10 cellular contexts compared by ENCODE assay signal in genomic region chr13:100875392-100876043, GRCh38.
A peak's percentile ranks its signal among the peaks of the same experiment; 100 is the strongest.
DNase-seq lines count a peak whose midpoint lies in the region; ATAC-seq and TF ChIP-seq lines count a peak whose summit lies in the region.
"Had no signal": no experiment of that assay in that cellular context is flagged by ENCODE, and none has a peak within 500 bp of the region (broad histone marks: within the 10 kb centered on the region; RNA-seq: fewer than 3 reads in every experiment).

No MANE protein-coding gene starts in this region.

- peak; percentile 97 for TF ChIP-seq EP300 in neural cell (conservative IDR thresholded peaks at IDR 0.05; ENCODE audit: poor library complexity, severe bottlenecking)

- H3K9ac ChIP-seq in neural cell (ENCODE audit: low read length) = no peak overlapping the region

- peak; percentile 53 for ATAC-seq in GM18867 (IDR thresholded peaks at IDR 0.05; ENCODE audit: unreplicated experiment)
- peak; percentile 63 for ATAC-seq in HG03045 (IDR thresholded peaks at IDR 0.05; ENCODE audit: unreplicated experiment)
- no peak for ATAC-seq in HG02970 (IDR thresholded peaks at IDR 0.05; ENCODE audit: low FRiP score, unreplicated experiment)
- no peak for ATAC-seq in GM21528 (IDR thresholded peaks at IDR 0.05; ENCODE audit: low FRiP score, unreplicated experiment)
- ATAC-seq: HCT116 had no signal

- H3K27me3 ChIP-seq in neural cell (ENCODE audit: insufficient read depth, low read depth, low read length) = no peaks in the 10 kb centered on the region

- peak; percentile 18 to 20 for DNase-seq in activated T-cell treated with anti-CD3 and anti-CD28 coated beads, Interleukin-2, amount 50 U/mL, for 48 hours
- no peak for DNase-seq in islet precursor cell
- DNase-seq in NCI-H2171 (lab: John Stamatoyannopoulos, UW) = no peak
- DNase-seq: glutamatergic neuron had no signal

- H3K79me2 ChIP-seq in neural cell (replicated peaks; ENCODE audit: insufficient read depth, low read length) = no peaks in the 10 kb centered on the region

- no peaks in the 10 kb centered on the region for H4K20me1 ChIP-seq in neural cell (ENCODE audit: insufficient read depth)

- peaks cover 6% of the 10 kb centered on the region for H3K9me3 ChIP-seq in neural cell (ENCODE audit: low read length)

- H3K4me3 ChIP-seq in neural cell (ENCODE audit: low read length) = peak overlapping the region; percentile 17

- no peak for TF ChIP-seq CTCF in neural cell (IDR thresholded peaks at IDR 0.05; ENCODE audit: poor library complexity, severe bottlenecking)

- no peak overlapping the region for H2AFZ ChIP-seq in neural cell (ENCODE audit: low read depth, low read length)

- TF ChIP-seq RAD21 in neural cell (conservative IDR thresholded peaks at IDR 0.05) = no peak

- H3K36me3 ChIP-seq in neural cell (ENCODE audit: insufficient read depth, low read length) = no peaks in the 10 kb centered on the region

- H3F3A ChIP-seq in neural cell (ENCODE audit: insufficient read depth, low read length, poor library complexity, severe bottlenecking) = no peaks in the 10 kb centered on the region

- no peak overlapping the region for H3K4me2 ChIP-seq in neural cell (ENCODE audit: low read length)

- H3K9me2 ChIP-seq in neural cell (ENCODE audit: insufficient read depth, low read length) = no peaks in the 10 kb centered on the region

- peak overlapping the region; percentile 71 for H3K27ac ChIP-seq in neural cell (ENCODE audit: low read length)

TF ChIP-seq in neural cell, 6 proteins besides CTCF, POLR2A, EP300 and RAD21:
- TF ChIP-seq EZH2 (IDR thresholded peaks at IDR 0.05; ENCODE audit: borderline replicate concordance, insufficient read depth, low read length, poor library complexity, severe bottlenecking) = no peak
- TF ChIP-seq SMC3 (conservative IDR thresholded peaks at IDR 0.05; ENCODE audit: poor library complexity) = no peak
- peak; percentile 76 for TF ChIP-seq POLR2AphosphoS5 (IDR thresholded peaks at IDR 0.05)
- TF ChIP-seq MXI1 (conservative IDR thresholded peaks at IDR 0.05; ENCODE audit: poor library complexity, severe bottlenecking) = no peak
- TF ChIP-seq TAF1 (IDR thresholded peaks at IDR 0.05; ENCODE audit: low read depth) = no peak
- TF ChIP-seq REST (IDR thresholded peaks at IDR 0.05; ENCODE audit: borderline replicate concordance) = no peak

Comparison
In these comparisons a context has a peak if more than half of its experiments do, and no peak if none do; other contexts are left out.
1. ATAC-seq: peak in GM18867 (single experiment) and HG03045 (single experiment); none in HG02970 (single experiment) and GM21528 (single experiment).
2. DNase-seq: peak in activated T-cell treated with anti-CD3 and anti-CD28 coated beads, Interleukin-2, amount 50 U/mL, for 48 hours (2 of 2); none in islet precursor cell (single experiment) and NCI-H2171 (single experiment).